9 cellular contexts compared by ENCODE assay signal in the genomic region with DNA sequence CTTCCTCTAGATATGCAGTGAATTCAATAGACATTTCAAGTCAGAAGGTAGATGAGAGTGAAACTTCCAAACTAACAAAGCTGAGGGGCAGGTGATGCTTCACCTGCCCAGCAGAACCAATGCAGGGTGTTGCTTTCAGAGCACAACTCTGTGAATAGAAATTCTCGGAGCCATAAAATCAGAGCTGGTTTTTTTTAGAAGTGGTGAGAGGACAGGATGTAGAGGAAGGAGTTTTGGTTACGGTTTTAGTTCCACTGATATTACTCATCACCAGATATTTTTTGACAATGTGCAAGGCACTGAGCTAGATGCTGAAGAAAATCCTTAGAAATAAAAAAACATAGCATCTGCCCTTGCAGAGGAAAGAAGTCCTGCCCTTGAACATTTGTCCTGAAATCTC.
DNase-seq lines count a peak whose midpoint lies in the region; FAIRE-seq and TF ChIP-seq lines count a peak whose summit lies in the region.
"Had no signal": no experiment of that assay in that cellular context is flagged by ENCODE, and none has a peak within 500 bp of the region (broad histone marks: within the 10 kb centered on the region; RNA-seq: fewer than 3 reads in every experiment).

No MANE protein-coding gene starts in this region.

- dilution Hi-C loops in keratinocyte (cut with MboI; ENCODE audit: extremely low pct_ligation_motif_present, low sequenced_read_pairs), result no loop called here

- TF ChIP-seq CTCF in GM13977 (IDR thresholded peaks at IDR 0.05; ENCODE audit: extremely low read depth, insufficient read depth, missing control alignments) (no peak), MM.1S (IDR thresholded peaks at IDR 0.05; ENCODE audit: low read length) (no peak), keratinocyte (optimal IDR thresholded peaks at IDR 0.05 in 1 of 3, IDR thresholded peaks at IDR 0.05 in 1 of 3, conservative IDR thresholded peaks at IDR 0.05 in 1 of 3; ENCODE audit: extremely low read depth in 1 of 3, insufficient read depth in 2 of 3, low read length in 3 of 3) (no peak)

- peak overlapping the region; percentile 16; the same call in 1 of the 2 replicates for H3K9ac ChIP-seq in MM.1S (ENCODE audit: low read length)
- H3K9ac ChIP-seq in keratinocyte (ENCODE audit: control insufficient read depth, extremely low read depth, insufficient read depth, low read length), result no peak overlapping the region

- H3K4me1 ChIP-seq in MM.1S (ENCODE audit: low read length) (peaks cover 14% of the 10 kb centered on the region), keratinocyte (ENCODE audit: control insufficient read depth, extremely low read depth, insufficient read depth, low read length) (no peaks in the 10 kb centered on the region)

- H3K9me3 ChIP-seq in MM.1S (replicated peaks; ENCODE audit: insufficient read depth, low read length) (no peaks in the 10 kb centered on the region), keratinocyte (ENCODE audit: control insufficient read depth, low read depth, low read length) (no peaks in the 10 kb centered on the region)

- H3K4me2 ChIP-seq in MM.1S (ENCODE audit: low read depth, low read length) (peak overlapping the region; percentile 76; the same call in 1 of the 2 replicates), keratinocyte (ENCODE audit: control insufficient read depth, extremely low read depth, insufficient read depth, low read depth, low read length) (no peak overlapping the region)

- H3K27me3 ChIP-seq in MM.1S (replicated peaks; ENCODE audit: insufficient read depth, low read length), result no peaks in the 10 kb centered on the region
- H3K27me3 ChIP-seq in keratinocyte (ENCODE audit: control insufficient read depth, extremely low read depth, insufficient read depth, low read length), result peaks cover 9% of the 10 kb centered on the region

- no peaks in the 10 kb centered on the region for H3K79me2 ChIP-seq in MM.1S (ENCODE audit: low read length)
- no peaks in the 10 kb centered on the region for H3K79me2 ChIP-seq in keratinocyte (ENCODE audit: control insufficient read depth, insufficient read depth, low read length)

- H2AFZ ChIP-seq in MM.1S (ENCODE audit: low read length) (no peak overlapping the region), keratinocyte (ENCODE audit: control insufficient read depth, low read length) (no peak overlapping the region)

- H3K9me1 ChIP-seq in keratinocyte (ENCODE audit: control insufficient read depth, extremely low read depth, insufficient read depth, low read length), result no peaks in the 10 kb centered on the region

- H3F3A ChIP-seq in MM.1S (ENCODE audit: insufficient read depth, low read length), result peaks cover 9% of the 10 kb centered on the region

- H3K4me3 ChIP-seq in MM.1S (ENCODE audit: low read length) (no peak overlapping the region), keratinocyte (ENCODE audit: control insufficient read depth in 2 of 3, extremely low read depth in 1 of 3, insufficient read depth in 2 of 3, low read depth in 1 of 3, low read length in 3 of 3) (no peak overlapping the region)

- peak overlapping the region; percentile 71; the same call in 1 of the 2 replicates for H3K27ac ChIP-seq in MM.1S (ENCODE audit: low read length)
- no peak overlapping the region for H3K27ac ChIP-seq in keratinocyte (ENCODE audit: control insufficient read depth, insufficient read depth, low read length)

- H4K20me1 ChIP-seq in MM.1S (ENCODE audit: insufficient read depth, low read length) (no peaks in the 10 kb centered on the region), keratinocyte (ENCODE audit: control insufficient read depth, extremely low read depth, insufficient read depth, low read length) (no peaks in the 10 kb centered on the region)

- H3K36me3 ChIP-seq in MM.1S (replicated peaks; ENCODE audit: insufficient read depth, low read length) (no peaks in the 10 kb centered on the region), keratinocyte (ENCODE audit: control insufficient read depth in 2 of 2, extremely low read depth in 1 of 2, insufficient read depth in 2 of 2, low read length in 2 of 2) (no peaks in the 10 kb centered on the region)

- FAIRE-seq in keratinocyte (lab: Jason Lieb, UNC), result peak; percentile 43
- FAIRE-seq: frontal cortex had no signal

- H3K9me2 ChIP-seq in MM.1S (replicated peaks; ENCODE audit: insufficient read depth, low read length), result no peaks in the 10 kb centered on the region

- in situ Hi-C loops in GM13977 (cut with MboI; ENCODE audit: low pct_unique_long_range_greater_than_20kb, low sequenced_read_pairs, unreplicated experiment), result no loop called here

- DNase-seq in GM13977 (ENCODE audit: low spot score) (peak; percentile 44), H4 (ENCODE audit: low spot score) (peak; percentile 25), MM.1S (peak; percentile 79), keratinocyte (ENCODE audit: low read depth, low spot score) (no peak), NCI-H2196 treated with DMSO at 0.1 percent for 48 hours (lab: John Stamatoyannopoulos, UW; ENCODE audit: unreplicated experiment) (no peak), NCI-H2107 (lab: John Stamatoyannopoulos, UW) (no peak), NCI-H526 treated with DMSO at 0.1 percent for 48 hours (lab: John Stamatoyannopoulos, UW) (no peak)
- no peak for DNase-seq in stimulated activated CD4-positive, alpha-beta T cell treated with anti-CD3 and anti-CD28 coated beads, Interleukin-2, amount 100 ng/mL, for 48 hours

Comparison
In these comparisons a context has a peak if more than half of its experiments do, and no peak if none do; other contexts are left out.
1. DNase-seq: peak in GM13977 (single experiment), H4 (single experiment) and MM.1S (single experiment); none in keratinocyte (single experiment), NCI-H2196 treated with DMSO at 0.1 percent for 48 hours (single experiment), NCI-H2107 (single experiment), stimulated activated CD4-positive, alpha-beta T cell treated with anti-CD3 and anti-CD28 coated beads, Interleukin-2, amount 100 ng/mL, for 48 hours (0 of 2) and NCI-H526 treated with DMSO at 0.1 percent for 48 hours (single experiment).